9 cellular contexts compared by ENCODE assay signal in the genomic region with DNA sequence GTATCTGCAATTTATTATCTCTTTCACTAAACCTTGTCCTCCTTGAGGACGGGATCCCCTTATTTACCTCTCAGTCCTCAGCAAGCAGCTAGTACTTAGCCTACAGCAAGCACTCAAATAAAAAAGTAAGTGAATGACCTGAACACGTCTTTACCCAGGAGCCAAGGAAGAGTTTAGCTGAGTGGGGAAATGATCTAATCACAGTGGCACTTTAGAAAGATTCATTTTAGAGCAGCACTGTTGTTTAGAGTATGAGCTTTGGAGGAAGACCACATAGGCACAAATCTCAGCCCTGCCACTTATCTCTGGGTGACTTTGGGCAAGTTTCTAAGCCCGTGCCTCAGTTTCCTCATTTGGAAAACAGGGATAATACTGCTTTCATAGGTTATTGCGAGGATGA. TPM values are rescaled to one million over a fixed set of nuclear protein-coding genes. Genes with fewer than 3 reads are reported as not detected.
A peak's percentile ranks its signal among the peaks of the same experiment; 100 is the strongest.
DNase-seq lines count a peak whose midpoint lies in the region; ATAC-seq, FAIRE-seq and TF ChIP-seq lines count a peak whose summit lies in the region.
"Had no signal": no experiment of that assay in that cellular context is flagged by ENCODE, and none has a peak within 500 bp of the region (broad histone marks: within the 10 kb centered on the region; RNA-seq: fewer than 3 reads in every experiment).

No MANE protein-coding gene starts in this region.

- no peak overlapping the region for H2BK15ac ChIP-seq in H1 (ENCODE audit: low read length)

- H2BK5ac ChIP-seq in H1 (ENCODE audit: low read depth, low read length) = no peak overlapping the region

- no peak overlapping the region for H2AFZ ChIP-seq in PC-3 (ENCODE audit: low read length)
- H2AFZ ChIP-seq in H1 (ENCODE audit: low read length) = no peak overlapping the region

- 62% methylated on average over 4 of the region's 4 CpGs; no CpG with 5 or more reads in 1 of the 2 experiments for WGBS in H1 (ENCODE audit: extremely low coverage in 1 of 2, insufficient coverage in 1 of 2, insufficient read length in 1 of 2, insufficient replicate concordance in 2 of 2, low coverage in 1 of 2, low lambda C conversion rate in 2 of 2, missing lambda C conversion rate in 1 of 2), 2 experiments

- H4K20me1 ChIP-seq in PC-3 (ENCODE audit: low read length) = 0 out of 2 replicates have a peak, but pooled peaks cover 10% of the 10 kb centered on the region
- peaks cover 2 to 5% of the 10 kb centered on the region in 2 experiments for H4K20me1 ChIP-seq in H1 (replicated peaks in 1 of 2; ENCODE audit: control insufficient read depth in 1 of 2, insufficient read depth in 2 of 2, low read length in 2 of 2)

- H3K36me3 ChIP-seq in PC-3 (ENCODE audit: low read depth, low read length) (peaks cover 8% of the 10 kb centered on the region), H1 (ENCODE audit: control insufficient read depth in 2 of 4, insufficient read depth in 4 of 4, low read length in 3 of 4) (no peaks in the 10 kb centered on the region)

- POLR2A ChIA-PET in activated CD4-positive, alpha-beta T cell treated with anti-CD3 and anti-CD28 coated beads for 36 hours (lab: Charles Lee) = interaction anchor here (0.6 kb wide), 1 partner anchor 55 kb away, joined by 3 read pairs; no protein-coding TSS in a partner anchor
- POLR2A ChIA-PET in PC-3 (lab: Charles Lee; ENCODE audit: unreplicated experiment) = interaction anchor here (0.6 kb wide), 1 partner anchor 166 kb away, joined by 4 read pairs; no protein-coding TSS in a partner anchor
- POLR2A ChIA-PET in H1 (lab: Charles Lee; ENCODE audit: partially characterized antibody) = interaction anchor here (0.8 to 3.1 kb wide), 4 partner anchors 8 to 136 kb away, joined by 3 to 22 read pairs (median 4); a partner anchor contains a TSS

- no peak overlapping the region for H3K56ac ChIP-seq in H1 (replicated peaks; ENCODE audit: insufficient read length, low read depth, low read length)

- no peak overlapping the region for H3K18ac ChIP-seq in H1 (ENCODE audit: extremely low read depth, low read length)

- no peak for FAIRE-seq in H1 (lab: Jason Lieb, UNC)

- intact Hi-C loops in activated CD4-positive, alpha-beta T cell treated with anti-CD3 and anti-CD28 coated beads for 36 hours (cut with DNase I, micrococcal nuclease) = loop anchor here in 1 of 2 experiments (5.0 to 10.0 kb wide), 3 partner anchors 466 to 1096 kb away; a partner anchor contains a TSS
- intact Hi-C loops in PC-3 (cut with micrococcal nuclease) = no loop called here

- H4K5ac ChIP-seq in H1 (ENCODE audit: insufficient read length, low read depth, low read length) = no peak overlapping the region

- no peak overlapping the region for H2BK20ac ChIP-seq in H1 (ENCODE audit: low read length)

- no peaks in the 10 kb centered on the region for H3K27me3 Mint-ChIP-seq in activated CD4-positive, alpha-beta T cell treated with anti-CD3 and anti-CD28 coated beads for 36 hours

- H3K36me3 Mint-ChIP-seq in activated CD4-positive, alpha-beta T cell treated with anti-CD3 and anti-CD28 coated beads for 36 hours (ENCODE audit: low read depth) = peaks cover 36% of the 10 kb centered on the region

- H3K4me3 Mint-ChIP-seq in activated CD4-positive, alpha-beta T cell treated with anti-CD3 and anti-CD28 coated beads for 36 hours = peak overlapping the region; percentile 81

- H2BK120ac ChIP-seq in H1 (replicated peaks; ENCODE audit: low read depth, low read length) = no peak overlapping the region

- no peak overlapping the region for H3K4ac ChIP-seq in H1 (replicated peaks; ENCODE audit: insufficient read length, low read depth, low read length)

- H3K79me2 ChIP-seq in PC-3 (ENCODE audit: low read length) (peaks cover 75% of the 10 kb centered on the region), H1 (ENCODE audit: control insufficient read depth in 1 of 2, insufficient read depth in 2 of 2, low read length in 2 of 2) (peaks cover 11 to 63% of the 10 kb centered on the region in 2 experiments)

- no peaks in the 10 kb centered on the region for H3K9me2 ChIP-seq in PC-3 (replicated peaks; ENCODE audit: low read length)

- H3K9me3 ChIP-seq in PC-3 (ENCODE audit: low read length) (no peaks in the 10 kb centered on the region), H1 (ENCODE audit: insufficient read depth in 2 of 2, low read depth in 1 of 2, low read length in 1 of 2) (no peaks in the 10 kb centered on the region; a peak in 1 of 4 replicates)

- no peak overlapping the region for H4K8ac ChIP-seq in H1 (ENCODE audit: extremely low read depth, insufficient read depth, low read length)

- H3K4me1 ChIP-seq in PC-3 (ENCODE audit: insufficient read depth, low read length) (peaks cover 57% of the 10 kb centered on the region), H1 (replicated peaks in 1 of 4; ENCODE audit: control insufficient read depth in 3 of 4, insufficient read depth in 4 of 4, low read length in 3 of 4) (peaks cover 0 to 4% (median under 1%) of the 10 kb centered on the region in 4 experiments; a peak in 2 of 7 replicates)

- H3K79me1 ChIP-seq in H1 (ENCODE audit: low read depth, low read length) = no peaks in the 10 kb centered on the region

- peak overlapping the region; percentile 100; the same call in 1 of the 2 replicates for H3K9ac ChIP-seq in PC-3 (ENCODE audit: low read length)
- no peak overlapping the region for H3K9ac ChIP-seq in H1 (replicated peaks in 1 of 4; ENCODE audit: extremely low read depth in 1 of 4, low read depth in 3 of 4, low read length in 3 of 4)

- no peak overlapping the region for H3K23ac ChIP-seq in H1 (ENCODE audit: insufficient read length)

- H3K4me2 ChIP-seq in PC-3 (ENCODE audit: low read length) (peak overlapping the region; percentile 97), H1 (ENCODE audit: insufficient read depth in 1 of 2, low read depth in 2 of 2, low read length in 2 of 2) (peak overlapping the region; percentile 49 to 77; a peak in 3 of 4 replicates)

- BruUV-seq in PC-3 (replicated peaks; lab: Mats Ljungman, UMichigan) = no TSS peak

- H3K27ac ChIP-seq in PC-3 (ENCODE audit: low read length) (0 out of 2 replicates have a peak overlapping the region, but pooled peaks have one; percentile 88), H1 (ENCODE audit: low read depth, low read length) (no peak overlapping the region)

- peaks cover 54% of the 10 kb centered on the region for H3K4me1 Mint-ChIP-seq in activated CD4-positive, alpha-beta T cell treated with anti-CD3 and anti-CD28 coated beads for 36 hours

- no peak overlapping the region for H3K14ac ChIP-seq in H1 (ENCODE audit: insufficient read length)

- CTCF ChIA-PET in activated CD4-positive, alpha-beta T cell treated with anti-CD3 and anti-CD28 coated beads for 36 hours (lab: Charles Lee) = no interaction called here
- CTCF ChIA-PET in PC-3 (lab: Charles Lee) (interaction anchor here (0.6 kb wide), 1 partner anchor 138 kb away, joined by 4 read pairs; no protein-coding TSS in a partner anchor), H1 (lab: Charles Lee; ENCODE audit: partially characterized antibody) (no interaction called here)

- peaks cover 6% of the 10 kb centered on the region for H3F3A ChIP-seq in PC-3 (ENCODE audit: low read length, unreplicated experiment)

- no peak for ATAC-seq in activated CD4-positive, alpha-beta T cell treated with anti-CD3 and anti-CD28 coated beads for 36 hours
- ATAC-seq in PC-3 = no peak
- no peak for ATAC-seq in GM21360 (IDR thresholded peaks at IDR 0.05; ENCODE audit: unreplicated experiment)
- ATAC-seq in HG03095 (IDR thresholded peaks at IDR 0.05; ENCODE audit: unreplicated experiment) = no peak

- H3K4me3 ChIP-seq in PC-3 (ENCODE audit: low read length) (peak overlapping the region; percentile 92), H1 (ENCODE audit: extremely low read depth in 1 of 4, insufficient read depth in 2 of 4, low read depth in 3 of 4, low read length in 4 of 4) (peak overlapping the region in 1 of 4 experiments; percentile 86; a peak in 1 of 8 replicates)

- TF ChIP-seq CTCF in PC-3 (conservative IDR thresholded peaks at IDR 0.05; ENCODE audit: low read depth, low read length) (no peak), H1 (IDR thresholded peaks at IDR 0.05; ENCODE audit: control extremely low read depth in 1 of 3, insufficient read depth in 1 of 3, low read depth in 1 of 3, low read length in 3 of 3) (no peak)

- TF ChIP-seq POLR2A in H1 (IDR thresholded peaks at IDR 0.05; ENCODE audit: control extremely low read depth in 1 of 2, low read depth in 2 of 2, low read length in 2 of 2) = no peak

- H3K27ac Mint-ChIP-seq in activated CD4-positive, alpha-beta T cell treated with anti-CD3 and anti-CD28 coated beads for 36 hours = peak overlapping the region; percentile 59

- DNase-seq in activated CD4-positive, alpha-beta T cell treated with anti-CD3 and anti-CD28 coated beads for 36 hours = no peak
- no peak for DNase-seq in activated CD4-positive, alpha-beta T cell treated with anti-CD3 and anti-CD28 coated beads, Interleukin-2, amount 50 U/mL, for 4 hours
- peak; percentile 39 for DNase-seq in PC-3
- no peak for DNase-seq in H1 (ENCODE audit: low read depth in 1 of 2, low spot score in 2 of 2)
- peak; percentile 19 for DNase-seq in renal cortical epithelial cell (ENCODE audit: low read depth)
- DNase-seq in COR-L47 (lab: John Stamatoyannopoulos, UW) = no peak
- DNase-seq: Right ventricle myocardium superior had no signal

- no peak overlapping the region for H2AK5ac ChIP-seq in H1 (ENCODE audit: low read depth, low read length)

- TF ChIP-seq EP300 in H1 (IDR thresholded peaks at IDR 0.05; ENCODE audit: borderline replicate concordance in 1 of 2, low read depth in 2 of 2, low read length in 2 of 2) = no peak

- TF ChIP-seq RAD21 in H1 (IDR thresholded peaks at IDR 0.05 in 1 of 2, conservative IDR thresholded peaks at IDR 0.05 in 1 of 2; ENCODE audit: low read depth in 2 of 2, low read length in 2 of 2) = no peak

- H3K23me2 ChIP-seq in H1 (ENCODE audit: low read depth, low read length) = 0 out of 2 replicates have a peak, but pooled peaks cover 4% of the 10 kb centered on the region

- H4K91ac ChIP-seq in H1 (replicated peaks; ENCODE audit: insufficient read length, low read length) = no peak overlapping the region

- no peak overlapping the region for H2BK12ac ChIP-seq in H1 (ENCODE audit: low read depth, low read length)

- H3K27me3 ChIP-seq in PC-3 (ENCODE audit: low read length) (no peaks in the 10 kb centered on the region), H1 (replicated peaks in 1 of 4; ENCODE audit: control insufficient read depth in 3 of 4, extremely low read depth in 1 of 4, insufficient read depth in 3 of 4, low read length in 3 of 4) (no peaks in the 10 kb centered on the region)

- no peaks in the 10 kb centered on the region for H3K9me3 Mint-ChIP-seq in activated CD4-positive, alpha-beta T cell treated with anti-CD3 and anti-CD28 coated beads for 36 hours (ENCODE audit: low read depth)

RNA-seq across cellular contexts. Expression of a gene that starts 2.7 kb away (rescaled TPM):
- 1 to 10 TPM; 6.6 to 8.3 TPM for total RNA-seq in activated CD4-positive, alpha-beta T cell treated with anti-CD3 and anti-CD28 coated beads for 36 hours
- total RNA-seq in PC-3 (2014; rRNA removed) (8.2 and 10.7 TPM in 2 replicates), renal cortical epithelial cell (2.1 and 10.3 TPM in 2 replicates)
- 8.1 and 8.6 TPM in 2 replicates for total RNA-seq in H1 (2021; fragmentation: NEBNext Ultra II Directional; extraction: Animal tissue kit (Norgen Biotek cat#: 25700))
- polyA plus RNA-seq in H1 (2011; rRNA removed) = 4.4 and 6.9 TPM in 2 replicates
- 5.8 TPM for polyA plus RNA-seq in H1 (2011; cell fraction: cytosol; rRNA removed)
- polyA plus RNA-seq in H1 (2011; cell fraction: nucleus; rRNA removed) = 9.9 TPM
- polyA plus RNA-seq in H1 (2012, experiment 1 of 2) = 3.7 to 4.7 TPM (median 4.5 TPM) in 4 replicates
- 1.8 TPM for polyA plus RNA-seq in H1 (2012, experiment 2 of 2)
- 5.5 TPM for polyA plus RNA-seq in H1 (2013, experiment 1 of 2)
- polyA plus RNA-seq in H1 (2013, experiment 2 of 2) = 5.4 TPM
- 8.0 and 10.3 TPM in 2 replicates for polyA minus RNA-seq in H1 (2011; rRNA and poly(A)+ RNA removed)
- 7.1 TPM for polyA minus RNA-seq in H1 (2011; cell fraction: cytosol; rRNA and poly(A)+ RNA removed)
- polyA minus RNA-seq in H1 (2011; cell fraction: nucleus; rRNA and poly(A)+ RNA removed) = 23.4 TPM

Comparison
In these comparisons a context has a peak if more than half of its experiments do, and no peak if none do; other contexts are left out.
1. DNase-seq: peak in PC-3 (single experiment) and renal cortical epithelial cell (single experiment); none in activated CD4-positive, alpha-beta T cell treated with anti-CD3 and anti-CD28 coated beads for 36 hours (single experiment), activated CD4-positive, alpha-beta T cell treated with anti-CD3 and anti-CD28 coated beads, Interleukin-2, amount 50 U/mL, for 4 hours (0 of 2), H1 (0 of 2) and COR-L47 (single experiment).